18 cellular contexts compared by ENCODE assay signal in the genomic region with DNA sequence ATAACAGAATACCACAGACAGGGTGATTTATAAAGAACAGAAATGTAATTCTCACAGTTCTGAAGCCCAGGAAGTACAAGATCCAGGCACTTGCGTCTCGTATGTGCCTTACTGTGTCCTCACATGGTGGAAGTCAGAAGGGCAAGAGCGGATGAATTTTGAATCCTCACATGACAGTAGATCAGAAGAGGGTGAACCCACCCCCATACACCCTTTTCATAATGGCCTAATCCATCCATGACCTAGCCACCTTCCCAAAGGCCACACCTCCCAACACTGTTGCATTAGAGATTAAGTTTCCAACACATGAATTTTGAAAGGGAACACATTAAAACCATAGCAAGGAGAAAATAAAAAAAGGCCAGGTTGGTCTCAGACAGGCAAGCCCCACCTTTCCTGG. TPM values are rescaled to one million over a fixed set of nuclear protein-coding genes. Genes with fewer than 3 reads are reported as not detected.
DNase-seq lines count a peak whose midpoint lies in the region; ATAC-seq, FAIRE-seq and TF ChIP-seq lines count a peak whose summit lies in the region.
"Had no signal": no experiment of that assay in that cellular context is flagged by ENCODE, and none has a peak within 500 bp of the region (broad histone marks: within the 10 kb centered on the region; RNA-seq: fewer than 3 reads in every experiment).

No MANE protein-coding gene starts in this region.

- DNase-seq in K562 (ENCODE audit: extremely low read depth in 1 of 4, low spot score in 3 of 4) (no peak), nephron progenitor cell (no peak), NCI-H1105 treated with DMSO at 0.1 percent for 48 hours (lab: John Stamatoyannopoulos, UW) (no peak)
- no peak for DNase-seq in effector memory CD8-positive, alpha-beta T cell
- DNase-seq: C1 segment of cervical spinal cord; CD4-positive, alpha-beta memory T cell; COR-L47; DMS53; DMS79 treated with DMSO at 0.1 percent for 48 hours; GF-D8; GM23248; H7; HCEC 1CT had no signal

- H4K20me1 ChIP-seq in K562 (replicated peaks; ENCODE audit: control insufficient read depth, insufficient read depth, low read length), result no peaks in the 10 kb centered on the region

- ATAC-seq in K562 (peak; percentile 53), HG02870 (IDR thresholded peaks at IDR 0.05; ENCODE audit: unreplicated experiment) (no peak)
- no peak for ATAC-seq in effector memory CD8-positive, alpha-beta T cell (replicated peaks)

- H3K27me3 Mint-ChIP-seq in nephron progenitor cell (ENCODE audit: low read depth, poor library complexity), result peaks cover 4% of the 10 kb centered on the region
- no peaks in the 10 kb centered on the region for H3K27me3 Mint-ChIP-seq in effector memory CD8-positive, alpha-beta T cell
- H3K27me3 Mint-ChIP-seq: CD4-positive, alpha-beta memory T cell had no signal

- H3K9ac ChIP-seq in K562 (ENCODE audit: insufficient read depth in 1 of 2, low read depth in 2 of 2, low read length in 2 of 2), result no peak overlapping the region
- H3K9ac ChIP-seq: GM23248 had no signal

- no peaks in the 10 kb centered on the region for H3K79me2 ChIP-seq in K562 (ENCODE audit: control insufficient read depth, insufficient read depth, low read length)

- TF ChIP-seq EP300 in K562 (IDR thresholded peaks at IDR 0.05; ENCODE audit: low read length), result no peak

- no peak overlapping the region for H3K27ac ChIP-seq in HEK293 (ENCODE audit: extremely low read depth, low read depth, low read length)
- no peak overlapping the region; the same call in 2 of the 3 replicates for H3K27ac ChIP-seq in K562 (ENCODE audit: extremely low read depth, low read depth, low read length)
- H3K27ac ChIP-seq: GM23248 had no signal

- no peaks in the 10 kb centered on the region for H3K4me1 ChIP-seq in HEK293 (ENCODE audit: control insufficient read depth, insufficient read depth, low read length)
- peaks cover 7 to 19% of the 10 kb centered on the region in 2 experiments; a peak in 3 of 5 replicates for H3K4me1 ChIP-seq in K562 (replicated peaks in 1 of 2; ENCODE audit: control insufficient read depth in 2 of 2, insufficient read depth in 2 of 2, low read length in 2 of 2)

- in situ Hi-C loops in K562 (cut with MboI), result no loop called here

- TF ChIP-seq CTCF in HEK293 (tag by site-specific recombination; IDR thresholded peaks at IDR 0.05) (no peak), K562 (IDR thresholded peaks at IDR 0.05 in 2 of 3, conservative IDR thresholded peaks at IDR 0.05 in 1 of 3; ENCODE audit: insufficient read depth in 2 of 3, low read depth in 1 of 3, low read length in 3 of 3) (no peak), nephron progenitor cell (IDR thresholded peaks at IDR 0.05) (no peak)

- no peak overlapping the region for H3K4me3 Mint-ChIP-seq in nephron progenitor cell
- no peak overlapping the region for H3K4me3 Mint-ChIP-seq in effector memory CD8-positive, alpha-beta T cell
- H3K4me3 Mint-ChIP-seq: CD4-positive, alpha-beta memory T cell had no signal

- TF ChIP-seq POLR2A in K562 (conservative IDR thresholded peaks at IDR 0.05), result no peak

- peaks cover 0 to 6% of the 10 kb centered on the region in 2 experiments; a peak in 1 of 3 replicates for H3K36me3 ChIP-seq in HEK293 (ENCODE audit: control insufficient read depth in 2 of 2, insufficient read depth in 1 of 2, low read length in 2 of 2)
- H3K36me3 ChIP-seq in K562 (ENCODE audit: control insufficient read depth, insufficient read depth, low read length), result peaks cover 3% of the 10 kb centered on the region; the same call in 1 of the 3 replicates

- H3K4me3 ChIP-seq in HEK293 (ENCODE audit: low read depth, low read length), result no peak overlapping the region
- no peak overlapping the region for H3K4me3 ChIP-seq in K562
- H3K4me3 ChIP-seq: GM23248 had no signal

- H3K4me1 Mint-ChIP-seq in nephron progenitor cell, result peaks cover 5% of the 10 kb centered on the region
- no peaks in the 10 kb centered on the region for H3K4me1 Mint-ChIP-seq in effector memory CD8-positive, alpha-beta T cell (ENCODE audit: low read depth in 2 of 2)
- H3K4me1 Mint-ChIP-seq: CD4-positive, alpha-beta memory T cell had no signal

- CTCF ChIA-PET in HEK293 (lab: Yijun Ruan, JAX), result no interaction called here
- CTCF ChIA-PET in K562 (lab: Yijun Ruan, JAX; ENCODE audit: low intra/inter-chr PET ratio), result no interaction called here

- no peaks in the 10 kb centered on the region for H3K27me3 ChIP-seq in K562 (ENCODE audit: control insufficient read depth in 2 of 2, insufficient read depth in 2 of 2, low read length in 2 of 2)

- 94% methylated on average over 3 of the region's 3 CpGs for WGBS in K562 (ENCODE audit: insufficient coverage, low coverage, missing lambda C conversion rate)

- intact Hi-C loops in K562 (cut with micrococcal nuclease), result no loop called here

- TF ChIP-seq RAD21 in K562 (CRISPR knock-in tag; conservative IDR thresholded peaks at IDR 0.05 in 1 of 2, IDR thresholded peaks at IDR 0.05 in 1 of 2), result no peak

- H3K9me3 ChIP-seq in HEK293 (ENCODE audit: control insufficient read depth, insufficient read depth, low read depth, low read length), result no peaks in the 10 kb centered on the region
- no peaks in the 10 kb centered on the region for H3K9me3 ChIP-seq in K562 (replicated peaks; ENCODE audit: control insufficient read depth, insufficient read depth, low read depth, low read length)

- peaks cover 19% of the 10 kb centered on the region for H3K36me3 Mint-ChIP-seq in nephron progenitor cell (ENCODE audit: low read depth)
- no peaks in the 10 kb centered on the region for H3K36me3 Mint-ChIP-seq in effector memory CD8-positive, alpha-beta T cell (ENCODE audit: insufficient read depth)

- H3K9me1 ChIP-seq in K562 (ENCODE audit: control insufficient read depth, insufficient read depth, low read length), result no peaks in the 10 kb centered on the region

- FAIRE-seq in K562 (lab: Jason Lieb, UNC), result no peak
- FAIRE-seq: GM12892, GM19239, H1 had no signal

- POLR2A ChIA-PET in HEK293 (lab: Yijun Ruan, JAX) (no interaction called here), K562 (lab: Yijun Ruan, JAX) (interaction anchor here (2.7 kb wide), 1 partner anchor 18 kb away, joined by 7 read pairs; the partner anchor contains the start of gene ANXA2)

- no peaks in the 10 kb centered on the region for H3K9me3 Mint-ChIP-seq in nephron progenitor cell
- H3K9me3 Mint-ChIP-seq in effector memory CD8-positive, alpha-beta T cell, result no peaks in the 10 kb centered on the region
- H3K9me3 Mint-ChIP-seq: CD4-positive, alpha-beta memory T cell had no signal

- H3K4me2 ChIP-seq in K562 (ENCODE audit: insufficient read depth, low read length), result peak overlapping the region; percentile 36; the same call in 1 of the 2 replicates

- H3K27ac Mint-ChIP-seq in nephron progenitor cell, result peak overlapping the region; percentile 53
- peak overlapping the region in 1 of 2 donors; percentile 38 for H3K27ac Mint-ChIP-seq in effector memory CD8-positive, alpha-beta T cell

- H2AFZ ChIP-seq in K562 (ENCODE audit: low read depth, low read length), result no peak overlapping the region
- H2AFZ ChIP-seq: GM23248 had no signal

- no TSS peak for BruUV-seq in K562 (replicated peaks; lab: Mats Ljungman, UMichigan)

TF ChIP-seq in K562, 482 proteins besides CTCF, POLR2A, EP300 and RAD21 (continues in another document):
- TF ChIP-seq, protein P1, sequence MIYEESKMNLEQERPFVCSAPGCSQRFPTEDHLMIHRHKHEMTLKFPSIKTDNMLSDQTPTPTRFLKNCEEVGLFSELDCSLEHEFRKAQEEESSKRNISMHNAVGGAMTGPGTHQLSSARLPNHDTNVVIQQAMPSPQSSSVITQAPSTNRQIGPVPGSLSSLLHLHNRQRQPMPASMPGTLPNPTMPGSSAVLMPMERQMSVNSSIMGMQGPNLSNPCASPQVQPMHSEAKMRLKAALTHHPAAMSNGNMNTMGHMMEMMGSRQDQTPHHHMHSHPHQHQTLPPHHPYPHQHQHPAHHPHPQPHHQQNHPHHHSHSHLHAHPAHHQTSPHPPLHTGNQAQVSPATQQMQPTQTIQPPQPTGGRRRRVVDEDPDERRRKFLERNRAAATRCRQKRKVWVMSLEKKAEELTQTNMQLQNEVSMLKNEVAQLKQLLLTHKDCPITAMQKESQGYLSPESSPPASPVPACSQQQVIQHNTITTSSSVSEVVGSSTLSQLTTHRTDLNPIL (CRISPR knock-in tag; IDR thresholded peaks at IDR 0.05), result no peak
- TF ChIP-seq GATAD2B (IDR thresholded peaks at IDR 0.05; ENCODE audit: borderline replicate concordance) (no peak), SMAD2 (IDR thresholded peaks at IDR 0.05; ENCODE audit: low read depth, low read length) (no peak), SRSF3 (IDR thresholded peaks at IDR 0.05; ENCODE audit: insufficient read depth, low read length) (no peak), RBM14 (IDR thresholded peaks at IDR 0.05; ENCODE audit: borderline replicate concordance, insufficient read depth, low read depth, low read length) (no peak)

RNA-seq across cellular contexts. Expression of gene ANXA2, which starts 18.7 kb away (rescaled TPM):
- 164 and 212 TPM in 2 replicates for total RNA-seq in K562 (2011; cell fraction: chromatin; rRNA removed; ENCODE audit: low replicate concordance)
- 137 and 142 TPM in 2 replicates for total RNA-seq in K562 (2011; cell fraction: nucleolus; rRNA removed)
- total RNA-seq in K562 (2011; cell fraction: nucleoplasm; rRNA removed), result 205 and 289 TPM in 2 replicates
- 348 and 357 TPM in 2 replicates for total RNA-seq in K562 (2014; rRNA removed)
- 452 and 478 TPM in 2 replicates for total RNA-seq in K562 (2014; rRNA removed; fragmentation: Illumina TruSeq; extraction: Trizol)
- 361 and 377 TPM in 2 replicates for total RNA-seq in K562 (2015; rRNA removed; fragmentation: Illumina TruSeq; extraction: Trizol)
- 298 and 301 TPM in 2 replicates for total RNA-seq in K562 (2021)
- polyA plus RNA-seq in K562 (2011; rRNA removed), result 505 and 549 TPM in 2 replicates
- polyA plus RNA-seq in K562 (2011; cell fraction: cytosol; rRNA removed), result 382 and 535 TPM in 2 replicates
- 156 and 264 TPM in 2 replicates for polyA plus RNA-seq in K562 (2011; cell fraction: nucleus; rRNA removed)
- polyA plus RNA-seq in K562 (2012), result 225 and 402 TPM in 2 replicates
- 545 and 579 TPM in 2 replicates for polyA plus RNA-seq in K562 (2014; fragmentation: Illumina TruSeq; extraction: Trizol)
- polyA plus RNA-seq in K562 (2014; fragmentation: Nextera tagmentation; extraction: Ambion mirVana), result 1,000 to 10,000 TPM in 1 of 2 experiments, 100 to 1,000 TPM in 1; 826 to 1,102 TPM
- polyA plus RNA-seq in K562 (2014; rRNA removed), result 451 and 471 TPM in 2 replicates
- 663 and 682 TPM in 2 replicates for polyA minus RNA-seq in K562 (2011; rRNA and poly(A)+ RNA removed)
- polyA minus RNA-seq in K562 (2011; cell fraction: cytosol; rRNA and poly(A)+ RNA removed), result 189 and 192 TPM in 2 replicates
- 71.9 and 132 TPM in 2 replicates for polyA minus RNA-seq in K562 (2011; cell fraction: nucleus; rRNA and poly(A)+ RNA removed)

Comparison
In these comparisons a context has a peak if more than half of its experiments do, and no peak if none do; other contexts are left out.
1. Of the 44 proteins assayed by ChIP-seq in both K562 and HEK293: peak only in K562: none; only in HEK293: none; in both: PRDM10; in neither: 43.